Comparison of ENCODE assay signal across 9 cellular contexts in genomic region chr1:101137144-101138126, GRCh38.
DNase-seq lines count a peak whose midpoint lies in the region; ATAC-seq and TF ChIP-seq lines count a peak whose summit lies in the region.
"Had no signal": no experiment of that assay in that cellular context is flagged by ENCODE, and none has a peak within 500 bp of the region (broad histone marks: within the 10 kb centered on the region; RNA-seq: fewer than 3 reads in every experiment).

No MANE protein-coding gene starts in this region.

- WGBS in testis, 2 donors: 52 to 55% methylated on average over 5 of the region's 5 CpGs

- H3K27ac ChIP-seq in testis: no peak overlapping the region
- H3K27ac ChIP-seq: gastrocnemius medialis had no signal

- no peaks in the 10 kb centered on the region for H3K27me3 ChIP-seq in testis
- H3K27me3 ChIP-seq: gastrocnemius medialis had no signal

- DNase-seq in activated naive CD4-positive, alpha-beta T cell treated with anti-CD3 and anti-CD28 coated beads, Interleukin-2, amount 50 U/mL, for 72 hours (ENCODE audit: low spot score in 2 of 2): no peak
- DNase-seq in neural crest cell (ENCODE audit: low read depth, low spot score) (no peak), testis (no peak), GM10248 (ENCODE audit: extremely low spot score) (no peak), epidermal melanocyte (ENCODE audit: insufficient read length, low spot score) (no peak), NCI-H2196 (lab: John Stamatoyannopoulos, UW; ENCODE audit: unreplicated experiment) (no peak)
- DNase-seq: gastrocnemius medialis had no signal

- POLR2A ChIA-PET in GM10248 (lab: Yijun Ruan, JAX): no interaction called here

- H3K4me3 ChIP-seq in testis: no peak overlapping the region
- H3K4me3 ChIP-seq: gastrocnemius medialis had no signal

- CTCF ChIA-PET in GM10248 (lab: Yijun Ruan, JAX): interaction anchor here (0.9 to 4.3 kb wide), 15 partner anchors 7 to 153 kb away, joined by 3 to 21 read pairs (median 6); no protein-coding TSS in a partner anchor

- intact Hi-C loops in testis (cut with DNase I; ENCODE audit: low total_unique reads): no loop called here

- H3K36me3 ChIP-seq in testis (ENCODE audit: low read depth, missing control alignments): no peaks in the 10 kb centered on the region
- H3K36me3 ChIP-seq: gastrocnemius medialis had no signal

- peaks cover 12% of the 10 kb centered on the region in 2 donors for H3K9me3 Mint-ChIP-seq in activated naive CD4-positive, alpha-beta T cell treated with anti-CD3 and anti-CD28 coated beads, Interleukin-2, amount 50 U/mL, for 72 hours
- no peaks in the 10 kb centered on the region for H3K9me3 Mint-ChIP-seq in neural crest cell

- TF ChIP-seq POLR2A in testis (IDR thresholded peaks at IDR 0.05): no peak

- ATAC-seq in GM18909 (IDR thresholded peaks at IDR 0.05; ENCODE audit: poor library complexity, unreplicated experiment) (peak; percentile 55), HG03354 (IDR thresholded peaks at IDR 0.05; ENCODE audit: poor library complexity, severe bottlenecking, unreplicated experiment) (peak; percentile 42)
- ATAC-seq in activated naive CD4-positive, alpha-beta T cell treated with anti-CD3 and anti-CD28 coated beads, Interleukin-2, amount 50 U/mL, for 72 hours: peak; percentile 70 to 76
- ATAC-seq: gastrocnemius medialis had no signal

- H3K9me3 ChIP-seq in testis: no peaks in the 10 kb centered on the region
- H3K9me3 ChIP-seq: gastrocnemius medialis had no signal

- H3K4me1 Mint-ChIP-seq in neural crest cell: peaks cover 12% of the 10 kb centered on the region

- no peak overlapping the region for H3K4me3 Mint-ChIP-seq in neural crest cell

- H3K4me1 ChIP-seq in testis: peaks cover 4% of the 10 kb centered on the region
- H3K4me1 ChIP-seq: gastrocnemius medialis had no signal

- peaks cover 11 to 25% of the 10 kb centered on the region in 2 donors for H3K36me3 Mint-ChIP-seq in activated naive CD4-positive, alpha-beta T cell treated with anti-CD3 and anti-CD28 coated beads, Interleukin-2, amount 50 U/mL, for 72 hours
- H3K36me3 Mint-ChIP-seq in neural crest cell (ENCODE audit: low read depth): no peaks in the 10 kb centered on the region

- H3K27ac Mint-ChIP-seq in activated naive CD4-positive, alpha-beta T cell treated with anti-CD3 and anti-CD28 coated beads, Interleukin-2, amount 50 U/mL, for 72 hours: peak overlapping the region; percentile 31 to 95
- peak overlapping the region; percentile 67 for H3K27ac Mint-ChIP-seq in neural crest cell (ENCODE audit: unreplicated experiment)

- TF ChIP-seq CTCF in neural crest cell (conservative IDR thresholded peaks at IDR 0.05) (no peak), testis (IDR thresholded peaks at IDR 0.05) (no peak), GM10248 (IDR thresholded peaks at IDR 0.05; ENCODE audit: control extremely low read depth, extremely low read depth, low read depth, missing control alignments) (no peak)

- H3K27me3 Mint-ChIP-seq in neural crest cell (ENCODE audit: low read depth): no peaks in the 10 kb centered on the region
